ENCODE assay signal across 1 cellular context in the genomic region with DNA sequence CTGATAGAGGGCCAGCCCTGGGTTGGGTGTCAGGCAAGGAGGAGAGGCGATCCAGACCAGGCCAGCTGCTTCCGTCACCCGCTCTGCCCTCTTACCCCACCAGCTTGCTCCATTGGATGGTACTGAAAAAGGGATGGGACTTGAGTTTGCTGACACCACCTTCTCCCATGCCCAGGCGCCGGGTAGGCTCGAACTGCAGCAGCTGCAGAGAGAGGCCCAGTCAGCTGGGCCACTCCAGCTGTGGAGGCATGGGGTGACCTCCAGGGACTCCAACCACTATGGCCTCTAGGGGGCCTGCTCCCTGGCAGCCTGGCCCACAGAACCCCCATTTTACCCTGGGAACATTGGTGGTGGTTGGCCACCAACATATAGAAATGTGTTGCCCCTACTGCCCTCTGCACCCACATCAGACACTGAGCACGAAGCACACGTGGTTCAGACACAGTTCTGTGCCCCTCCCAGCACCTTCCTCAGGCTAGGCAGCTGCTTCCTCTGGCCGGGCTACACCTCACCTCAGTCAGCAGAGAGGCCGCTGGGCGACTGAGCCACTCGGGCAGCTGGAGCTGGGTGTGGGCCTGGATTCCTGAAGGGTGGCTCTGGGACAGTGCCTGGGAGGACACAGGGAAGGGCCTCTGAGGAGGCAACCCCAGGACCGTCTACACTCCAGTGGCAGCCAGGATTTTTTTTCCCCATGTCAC.
TF ChIP-seq lines count a peak whose summit lies in the region.

No MANE protein-coding gene starts in this region.

TF ChIP-seq in HepG2, 621 proteins besides CTCF, POLR2A, EP300 and RAD21:
- TF ChIP-seq, protein P1, sequence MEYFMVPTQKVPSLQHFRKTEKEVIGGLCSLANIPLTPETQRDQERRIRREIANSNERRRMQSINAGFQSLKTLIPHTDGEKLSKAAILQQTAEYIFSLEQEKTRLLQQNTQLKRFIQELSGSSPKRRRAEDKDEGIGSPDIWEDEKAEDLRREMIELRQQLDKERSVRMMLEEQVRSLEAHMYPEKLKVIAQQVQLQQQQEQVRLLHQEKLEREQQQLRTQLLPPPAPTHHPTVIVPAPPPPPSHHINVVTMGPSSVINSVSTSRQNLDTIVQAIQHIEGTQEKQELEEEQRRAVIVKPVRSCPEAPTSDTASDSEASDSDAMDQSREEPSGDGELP (IDR thresholded peaks at IDR 0.05; ENCODE audit: borderline replicate concordance, low read depth) = 0 out of 2 replicates have a peak, but pooled peaks have one; percentile 20
- no peak for TF ChIP-seq ZNF468 (CRISPR knock-in tag; IDR thresholded peaks at IDR 0.05)
- peak; percentile 82 for TF ChIP-seq AGO2 (optimal IDR thresholded peaks at IDR 0.05; ENCODE audit: low read depth, low read length)
- TF ChIP-seq ZNF670 (CRISPR knock-in tag; IDR thresholded peaks at IDR 0.05; ENCODE audit: borderline replicate concordance) = no peak
